24 cellular contexts compared by ENCODE assay signal in the genomic region with DNA sequence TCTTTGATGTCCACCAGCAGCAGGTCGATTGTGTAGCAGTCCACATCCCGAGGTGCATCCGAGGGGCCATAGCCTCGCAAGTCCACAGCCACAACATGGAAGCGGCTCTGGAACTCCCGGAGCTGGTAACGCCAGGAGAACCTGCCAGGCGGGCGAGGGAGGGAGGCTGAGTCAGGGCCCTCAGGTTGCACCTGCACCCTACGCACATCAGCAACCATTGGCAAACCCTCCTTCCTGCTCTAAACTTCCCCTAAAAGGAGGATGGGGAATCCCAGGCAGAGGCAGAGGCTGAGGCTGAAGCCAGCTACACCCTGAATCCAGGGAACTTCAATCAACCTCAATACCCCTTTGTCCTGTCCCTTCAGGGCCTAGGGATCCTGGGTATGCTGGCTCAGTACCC. TPM values are rescaled to one million over a fixed set of nuclear protein-coding genes. Genes with fewer than 3 reads are reported as not detected.
DNase-seq lines count a peak whose midpoint lies in the region; ATAC-seq, FAIRE-seq and TF ChIP-seq lines count a peak whose summit lies in the region.
"Had no signal": no experiment of that assay in that cellular context is flagged by ENCODE, and none has a peak within 500 bp of the region (broad histone marks: within the 10 kb centered on the region; RNA-seq: fewer than 3 reads in every experiment).

No MANE protein-coding gene starts in this region.

- H3K9me3 ChIP-seq in HepG2 (ENCODE audit: low read length) (no peaks in the 10 kb centered on the region), right lobe of liver (no peaks in the 10 kb centered on the region), left lung (no peaks in the 10 kb centered on the region)
- H3K9me3 ChIP-seq: A549, colonic mucosa, upper lobe of left lung had no signal

- no peak overlapping the region for H2BK15ac ChIP-seq in mesendoderm (replicated peaks; ENCODE audit: low read depth)

- FAIRE-seq in HepG2 (lab: Jason Lieb, UNC), result no peak
- FAIRE-seq: A549, GM12891, RCC 7860 had no signal

- no peak overlapping the region for H4K8ac ChIP-seq in mesendoderm (ENCODE audit: low read depth, low read length)

- H3K18ac ChIP-seq in mesendoderm (ENCODE audit: low read length), result no peak overlapping the region

- no peak for TF ChIP-seq EP300 in HepG2 (IDR thresholded peaks at IDR 0.05; ENCODE audit: low read depth in 2 of 2, low read length in 2 of 2)
- TF ChIP-seq EP300 in HepG2 (CRISPR knock-in tag; IDR thresholded peaks at IDR 0.05; ENCODE audit: borderline replicate concordance), result no peak

- no peak overlapping the region for H2AFZ ChIP-seq in HepG2 (ENCODE audit: low read length)

- H4K20me1 ChIP-seq in HepG2 (ENCODE audit: insufficient read depth, low read length), result no peaks in the 10 kb centered on the region

- no peak overlapping the region for H3K9ac ChIP-seq in HepG2 (ENCODE audit: insufficient read depth, low read depth, low read length)
- H3K9ac ChIP-seq in mesendoderm (ENCODE audit: low read length), result peak overlapping the region; percentile 77
- H3K9ac ChIP-seq: KMS-11 had no signal

- WGBS in HepG2 (ENCODE audit: low lambda C conversion rate), result 73% methylated on average over 3 of the region's 10 CpGs
- WGBS in right lobe of liver (ENCODE audit: insufficient coverage, low coverage, low lambda C conversion rate, missing lambda C conversion rate), result no CpG with 5 or more reads among the region's 10 CpGs
- WGBS in mesendoderm (ENCODE audit: extremely low coverage, insufficient coverage, low lambda C conversion rate), result no CpG with 5 or more reads among the region's 10 CpGs

- CTCF ChIA-PET in HepG2 (lab: Yijun Ruan, JAX; ENCODE audit: low intra/inter-chr PET ratio, low total read pairs), result no interaction called here
- CTCF ChIA-PET in HEK293T (lab: Yijun Ruan, JAX), result no interaction called here

- intact Hi-C loops in HepG2 (cut with micrococcal nuclease; ENCODE audit: unreplicated experiment) (no loop called here), right lobe of liver (cut with DNase I) (no loop called here), left lung (cut with DNase I) (no loop called here)

- no peak overlapping the region for H3K23ac ChIP-seq in mesendoderm (ENCODE audit: low read length)

- in situ Hi-C loops in HepG2 (cut with HindIII; ENCODE audit: extremely low pct_ligation_motif_present, low pct_unique_long_range_greater_than_20kb), result no loop called here

- H3K27ac ChIP-seq in HepG2 (ENCODE audit: extremely low read length, insufficient read depth, low read length), result no peak overlapping the region
- H3K27ac ChIP-seq in right lobe of liver, result no peak overlapping the region
- H3K27ac ChIP-seq in mesendoderm (ENCODE audit: low read depth, low read length), result no peak overlapping the region
- no peak overlapping the region for H3K27ac ChIP-seq in left lung
- H3K27ac ChIP-seq: A549, colonic mucosa, hepatocyte, KMS-11 had no signal

- H3K36me3 ChIP-seq in HepG2 (replicated peaks in 1 of 2; ENCODE audit: control insufficient read depth in 1 of 2, insufficient read depth in 2 of 2, low read length in 2 of 2) (0 out of 5 replicates have a peak, but pooled peaks cover 0 to 6% of the 10 kb centered on the region in 2 experiments), right lobe of liver (no peaks in the 10 kb centered on the region), mesendoderm (ENCODE audit: control insufficient read depth, insufficient read depth, low read length) (no peaks in the 10 kb centered on the region), left lung (peaks cover 0 to 9% of the 10 kb centered on the region in 2 donors)
- H3K36me3 ChIP-seq: colonic mucosa had no signal

- H3K4ac ChIP-seq in mesendoderm (ENCODE audit: low read depth, low read length), result no peak overlapping the region

- POLR2A ChIA-PET in HepG2 (lab: Yijun Ruan, JAX), result no interaction called here
- POLR2A ChIA-PET in HEK293T (lab: Yijun Ruan, JAX), result no interaction called here

- no TSS peak for BruUV-seq in HepG2 (replicated peaks; lab: Mats Ljungman, UMichigan)

- H3K27me3 ChIP-seq in HepG2 (ENCODE audit: control insufficient read depth in 1 of 2, insufficient read depth in 2 of 2, low read length in 2 of 2) (no peaks in the 10 kb centered on the region), right lobe of liver (no peaks in the 10 kb centered on the region), mesendoderm (ENCODE audit: insufficient read depth, low read length, poor library complexity) (no peaks in the 10 kb centered on the region), left lung (peaks cover 0 to 42% of the 10 kb centered on the region in 2 donors)
- H3K27me3 ChIP-seq: hepatocyte had no signal

- H3K79me1 ChIP-seq in mesendoderm (ENCODE audit: low read length), result peaks cover 2% of the 10 kb centered on the region

- ATAC-seq in HepG2 (peak; percentile 22), right lobe of liver (no peak), left lung (no peak)
- ATAC-seq: A549 had no signal

- H4K5ac ChIP-seq in mesendoderm (ENCODE audit: low read length), result no peak overlapping the region

- TF ChIP-seq POLR2A in HepG2 (IDR thresholded peaks at IDR 0.05; ENCODE audit: insufficient read depth in 1 of 2, low read depth in 2 of 2, low read length in 2 of 2), result no peak
- TF ChIP-seq POLR2A in right lobe of liver (IDR thresholded peaks at IDR 0.05), result no peak

- H2AK5ac ChIP-seq in mesendoderm (ENCODE audit: low read length), result no peak overlapping the region

- TF ChIP-seq RAD21 in HepG2 (CRISPR knock-in tag; IDR thresholded peaks at IDR 0.05), result no peak

- peak overlapping the region; percentile 89 for H3K56ac ChIP-seq in mesendoderm (ENCODE audit: low read length)

- H2BK5ac ChIP-seq in mesendoderm (ENCODE audit: low read length), result no peak overlapping the region

- DNase-seq in HepG2 (ENCODE audit: low spot score), result no peak
- no peak for DNase-seq in right lobe of liver
- peak; percentile 85 for DNase-seq in epithelial cell of esophagus (ENCODE audit: low read depth)
- no peak for DNase-seq in mesendoderm
- DNase-seq in left lung, result no peak
- no peak for DNase-seq in HEK293T (ENCODE audit: extremely low spot score)
- DNase-seq in NCI-H2227 (lab: John Stamatoyannopoulos, UW; ENCODE audit: unreplicated experiment), result no peak
- DNase-seq in KG1 (lab: John Stamatoyannopoulos, UW), result no peak
- DNase-seq: activated CD4-positive, CD25-positive, alpha-beta regulatory T cell; C1 segment of cervical spinal cord; colonic mucosa; DMS153; left ventricle myocardium superior; MV-4-11; NCI-H1694 treated with DMSO at 0.1 percent for 48 hours; stimulated activated naive B cell treated with anti-CD40 and anti-IgM and Interleukin-4, amounts not matched to agents 10 μg/mL and 1 μg/mL and 100 μg/mL, for 72 hours had no signal

- H3K4me2 ChIP-seq in HepG2 (ENCODE audit: low read depth, low read length) (no peak overlapping the region), mesendoderm (ENCODE audit: low read length) (peak overlapping the region; percentile 70)
- H3K4me2 ChIP-seq: A549, KMS-11 had no signal

- H3K4me3 ChIP-seq in HepG2 (replicated peaks in 1 of 3; ENCODE audit: insufficient read depth in 1 of 3, low read depth in 2 of 3, low read length in 3 of 3) (no peak overlapping the region), right lobe of liver (no peak overlapping the region), epithelial cell of esophagus (ENCODE audit: low read length) (no peak overlapping the region), mesendoderm (ENCODE audit: low read length) (no peak overlapping the region), left lung (no peak overlapping the region)
- H3K4me3 ChIP-seq: A549, colonic mucosa had no signal

- no peaks in the 10 kb centered on the region for H3K4me1 ChIP-seq in HepG2 (ENCODE audit: insufficient read depth, low read length)
- H3K4me1 ChIP-seq in right lobe of liver, result peaks cover 0 to 3% (median 0%) of the 10 kb centered on the region in 4 donors
- no peaks in the 10 kb centered on the region for H3K4me1 ChIP-seq in mesendoderm (ENCODE audit: control insufficient read depth, low read depth, low read length)
- peaks cover 8 to 34% of the 10 kb centered on the region in 2 donors for H3K4me1 ChIP-seq in left lung
- H3K4me1 ChIP-seq: A549 had no signal

- no peak overlapping the region for H2BK120ac ChIP-seq in mesendoderm (ENCODE audit: low read depth, low read length)

- H3K79me2 ChIP-seq in HepG2 (ENCODE audit: insufficient read depth, low read length) (no peaks in the 10 kb centered on the region), mesendoderm (ENCODE audit: control insufficient read depth, insufficient read depth, low read length) (no peaks in the 10 kb centered on the region)
- H3K79me2 ChIP-seq: hepatocyte had no signal

- no peak for TF ChIP-seq CTCF in HepG2 (CRISPR knock-in tag; IDR thresholded peaks at IDR 0.05)
- TF ChIP-seq CTCF in right lobe of liver (IDR thresholded peaks at IDR 0.05), result no peak
- TF ChIP-seq CTCF in epithelial cell of esophagus (IDR thresholded peaks at IDR 0.05; ENCODE audit: insufficient read depth, low read depth, low read length, missing control alignments), result no peak
- TF ChIP-seq CTCF in left lung (IDR thresholded peaks at IDR 0.05), result no peak

RNA-seq across cellular contexts. Expression of a gene that starts 1.0 kb away (rescaled TPM):
- total RNA-seq in HepG2 (2016; rRNA removed; fragmentation: Illumina TruSeq; extraction: Trizol) (0.07 TPM in 1 of 2 replicates, not detected in the other), right lobe of liver (under 1 TPM in 3 of 6 experiments, not detected in 3; 0.20 to 0.25 (median 0.22) TPM), left lung (1 to 10 TPM; 1.6 to 7.6 TPM)
- total RNA-seq in HepG2 (2016; cell fraction: cytosol; rRNA removed; fragmentation: Illumina TruSeq; extraction: Trizol; ENCODE audit: low read depth), result not detected in 2 replicates
- total RNA-seq in HepG2 (2016; cell fraction: insoluble cytoplasmic fraction; rRNA removed; fragmentation: Illumina TruSeq; extraction: Trizol), result 0.06 TPM in 1 of 2 replicates, not detected in the other
- not detected in 2 replicates for total RNA-seq in HepG2 (2016; cell fraction: membrane; rRNA removed; fragmentation: Illumina TruSeq; extraction: Trizol)
- total RNA-seq in HepG2 (2016; cell fraction: nucleus; rRNA removed; fragmentation: Illumina TruSeq; extraction: Trizol), result not detected in 2 replicates
- polyA plus RNA-seq in HepG2 (2011; rRNA removed), result 0.15 and 0.17 TPM in 2 replicates
- polyA plus RNA-seq in HepG2 (2011; cell fraction: cytosol; rRNA removed), result 0.04 and 0.05 TPM in 2 replicates
- 0.78 and 0.82 TPM in 2 replicates for polyA plus RNA-seq in HepG2 (2011; cell fraction: nucleus; rRNA removed)
- polyA plus RNA-seq in HepG2 (2012), result 0.07 TPM in 1 of 2 replicates, not detected in the other
- not detected in 2 replicates for polyA plus RNA-seq in HepG2 (2016; cell fraction: cytosol; fragmentation: Illumina TruSeq; extraction: Trizol; ENCODE audit: low read depth)
- not detected in 2 replicates for polyA plus RNA-seq in HepG2 (2016; cell fraction: insoluble cytoplasmic fraction; fragmentation: Illumina TruSeq; extraction: Trizol; ENCODE audit: low read depth)
- 0.10 TPM in 1 of 2 replicates, not detected in the other for polyA plus RNA-seq in HepG2 (2016; cell fraction: membrane; fragmentation: Illumina TruSeq; extraction: Trizol; ENCODE audit: low read depth)
- not detected in 2 replicates for polyA plus RNA-seq in HepG2 (2016; cell fraction: nucleus; fragmentation: Illumina TruSeq; extraction: Trizol; ENCODE audit: insufficient read depth, low read depth)
- polyA minus RNA-seq in HepG2 (2011; rRNA and poly(A)+ RNA removed; ENCODE audit: low replicate concordance), result 0.76 and 0.96 TPM in 2 replicates
- polyA minus RNA-seq in HepG2 (2011; cell fraction: cytosol; rRNA and poly(A)+ RNA removed), result not detected in 2 replicates
- 0.99 and 1.2 TPM in 2 replicates for polyA minus RNA-seq in HepG2 (2011; cell fraction: nucleus; rRNA and poly(A)+ RNA removed)
- 20.0 TPM for polyA plus RNA-seq in mesendoderm (2013, experiment 1 of 2)
- 20.1 TPM for polyA plus RNA-seq in mesendoderm (2013, experiment 2 of 2)
- total RNA-seq: activated naive CD8-positive, alpha-beta T cell treated with anti-CD3 and anti-CD28 coated beads for 36 hours; left ventricle myocardium superior; osteocyte had no signal

RNA-seq across cellular contexts. Expression of a gene that starts 30.5 kb away (rescaled TPM):
- total RNA-seq in HepG2 (2016; rRNA removed; fragmentation: Illumina TruSeq; extraction: Trizol) (0.09 TPM in 1 of 2 replicates, not detected in the other), right lobe of liver (1 to 10 TPM; 1.7 to 6.7 (median 2.4) TPM), left lung (10 to 100 TPM; 73.2 to 94.1 TPM)
- under 0.01 TPM in 1 of 2 replicates, not detected in the other for total RNA-seq in HepG2 (2016; cell fraction: cytosol; rRNA removed; fragmentation: Illumina TruSeq; extraction: Trizol; ENCODE audit: low read depth)
- total RNA-seq in HepG2 (2016; cell fraction: insoluble cytoplasmic fraction; rRNA removed; fragmentation: Illumina TruSeq; extraction: Trizol), result 0.09 TPM in 1 of 2 replicates, not detected in the other
- total RNA-seq in HepG2 (2016; cell fraction: membrane; rRNA removed; fragmentation: Illumina TruSeq; extraction: Trizol), result 0.03 TPM in 2 replicates
- 0.44 and 0.93 TPM in 2 replicates for total RNA-seq in HepG2 (2016; cell fraction: nucleus; rRNA removed; fragmentation: Illumina TruSeq; extraction: Trizol)
- polyA plus RNA-seq in HepG2 (2011; rRNA removed), result 0.28 and 0.43 TPM in 2 replicates
- polyA plus RNA-seq in HepG2 (2011; cell fraction: cytosol; rRNA removed), result 0.09 and 0.27 TPM in 2 replicates
- polyA plus RNA-seq in HepG2 (2011; cell fraction: nucleus; rRNA removed), result 1.4 and 2.1 TPM in 2 replicates
- polyA plus RNA-seq in HepG2 (2012), result 0.20 and 0.63 TPM in 2 replicates
- 0.01 and 0.02 TPM in 2 replicates for polyA plus RNA-seq in HepG2 (2016; cell fraction: cytosol; fragmentation: Illumina TruSeq; extraction: Trizol; ENCODE audit: low read depth)
- polyA plus RNA-seq in HepG2 (2016; cell fraction: insoluble cytoplasmic fraction; fragmentation: Illumina TruSeq; extraction: Trizol; ENCODE audit: low read depth), result 0.04 TPM in 1 of 2 replicates, not detected in the other
- 0.01 and 0.05 TPM in 2 replicates for polyA plus RNA-seq in HepG2 (2016; cell fraction: membrane; fragmentation: Illumina TruSeq; extraction: Trizol; ENCODE audit: low read depth)
- polyA plus RNA-seq in HepG2 (2016; cell fraction: nucleus; fragmentation: Illumina TruSeq; extraction: Trizol; ENCODE audit: insufficient read depth, low read depth), result 0.29 and 0.71 TPM in 2 replicates
- 0.54 and 1.5 TPM in 2 replicates for polyA minus RNA-seq in HepG2 (2011; rRNA and poly(A)+ RNA removed; ENCODE audit: low replicate concordance)
- polyA minus RNA-seq in HepG2 (2011; cell fraction: cytosol; rRNA and poly(A)+ RNA removed), result 0.70 and 0.79 TPM in 2 replicates
- 0.50 and 1.9 TPM in 2 replicates for polyA minus RNA-seq in HepG2 (2011; cell fraction: nucleus; rRNA and poly(A)+ RNA removed)
- 22.0 TPM for polyA plus RNA-seq in mesendoderm (2013, experiment 1 of 2)
- polyA plus RNA-seq in mesendoderm (2013, experiment 2 of 2), result 22.6 TPM

Comparison
In these comparisons a context has a peak if more than half of its experiments do, and no peak if none do; other contexts are left out.
1. RNA of a gene that starts 30.5 kb away (total RNA-seq): 73.2 to 94.1 TPM in left lung; 1.7 to 6.7 TPM in right lobe of liver and under 0.01 to 0.93 TPM in HepG2; every median in the first group is over 4 times any median in the second.